ENCODE assay signal across 1 cellular context in genomic region chr21:45318556-45319341, GRCh38.
TF ChIP-seq lines count a peak whose summit lies in the region.

No MANE protein-coding gene starts in this region.

TF ChIP-seq in K562, 482 proteins besides CTCF, POLR2A, EP300 and RAD21 (continued from another document):
- no peak; the same call in 1 of the 2 replicates for TF ChIP-seq POLR2G (IDR thresholded peaks at IDR 0.05; ENCODE audit: low read depth, low read length)
- no peak for TF ChIP-seq ZNF551 (CRISPR knock-in tag; IDR thresholded peaks at IDR 0.05)
- no peak for TF ChIP-seq SP1 (CRISPR knock-in tag; IDR thresholded peaks at IDR 0.05)
- no peak for TF ChIP-seq ILK (tag; IDR thresholded peaks at IDR 0.05; ENCODE audit: borderline replicate concordance, low read depth)
- TF ChIP-seq HMGN3 (IDR thresholded peaks at IDR 0.05; ENCODE audit: borderline replicate concordance, extremely low read depth, insufficient read length, low read depth, low read length): peak; percentile 48
- TF ChIP-seq SMARCE1 (IDR thresholded peaks at IDR 0.05): 0 out of 2 replicates have a peak, but pooled peaks have one; percentile 30
- no peak for TF ChIP-seq ARID3A (IDR thresholded peaks at IDR 0.05; ENCODE audit: borderline replicate concordance, low read depth, low read length)
- TF ChIP-seq TARDBP (IDR thresholded peaks at IDR 0.05): peak; percentile 86
- TF ChIP-seq NR1H2 (CRISPR knock-in tag; IDR thresholded peaks at IDR 0.05): no peak
- TF ChIP-seq TEAD1 (CRISPR knock-in tag; IDR thresholded peaks at IDR 0.05): no peak
- TF ChIP-seq, protein P1, sequence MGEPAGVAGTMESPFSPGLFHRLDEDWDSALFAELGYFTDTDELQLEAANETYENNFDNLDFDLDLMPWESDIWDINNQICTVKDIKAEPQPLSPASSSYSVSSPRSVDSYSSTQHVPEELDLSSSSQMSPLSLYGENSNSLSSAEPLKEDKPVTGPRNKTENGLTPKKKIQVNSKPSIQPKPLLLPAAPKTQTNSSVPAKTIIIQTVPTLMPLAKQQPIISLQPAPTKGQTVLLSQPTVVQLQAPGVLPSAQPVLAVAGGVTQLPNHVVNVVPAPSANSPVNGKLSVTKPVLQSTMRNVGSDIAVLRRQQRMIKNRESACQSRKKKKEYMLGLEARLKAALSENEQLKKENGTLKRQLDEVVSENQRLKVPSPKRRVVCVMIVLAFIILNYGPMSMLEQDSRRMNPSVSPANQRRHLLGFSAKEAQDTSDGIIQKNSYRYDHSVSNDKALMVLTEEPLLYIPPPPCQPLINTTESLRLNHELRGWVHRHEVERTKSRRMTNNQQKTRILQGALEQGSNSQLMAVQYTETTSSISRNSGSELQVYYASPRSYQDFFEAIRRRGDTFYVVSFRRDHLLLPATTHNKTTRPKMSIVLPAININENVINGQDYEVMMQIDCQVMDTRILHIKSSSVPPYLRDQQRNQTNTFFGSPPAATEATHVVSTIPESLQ (CRISPR knock-in tag; IDR thresholded peaks at IDR 0.05): no peak
- peak; percentile 36 for TF ChIP-seq ZFP36 (IDR thresholded peaks at IDR 0.05; ENCODE audit: low read depth, low read length, partially characterized antibody)
- peak; percentile 63 to 71 for TF ChIP-seq NRF1 (conservative IDR thresholded peaks at IDR 0.05 in 1 of 2, IDR thresholded peaks at IDR 0.05 in 1 of 2)
- TF ChIP-seq JUND (IDR thresholded peaks at IDR 0.05; ENCODE audit: borderline replicate concordance, low read depth, low read length): peak; percentile 88
- TF ChIP-seq JUND (tag; IDR thresholded peaks at IDR 0.05; ENCODE audit: borderline replicate concordance, low read depth, low read length): peak; percentile 85; the same call in 1 of the 3 replicates
- 0 out of 2 replicates have a peak, but pooled peaks have one; percentile 27 for TF ChIP-seq ZNF395 (CRISPR knock-in tag; IDR thresholded peaks at IDR 0.05)
- TF ChIP-seq SMARCA4 (IDR thresholded peaks at IDR 0.05): 0 out of 2 replicates have a peak, but pooled peaks have one; percentile 24
- no peak for TF ChIP-seq CC2D1A (IDR thresholded peaks at IDR 0.05)
- peak in 1 of 2 experiments; percentile 69; a peak in 1 of 4 replicates for TF ChIP-seq HDAC1 (IDR thresholded peaks at IDR 0.05)
- TF ChIP-seq, protein P2, sequence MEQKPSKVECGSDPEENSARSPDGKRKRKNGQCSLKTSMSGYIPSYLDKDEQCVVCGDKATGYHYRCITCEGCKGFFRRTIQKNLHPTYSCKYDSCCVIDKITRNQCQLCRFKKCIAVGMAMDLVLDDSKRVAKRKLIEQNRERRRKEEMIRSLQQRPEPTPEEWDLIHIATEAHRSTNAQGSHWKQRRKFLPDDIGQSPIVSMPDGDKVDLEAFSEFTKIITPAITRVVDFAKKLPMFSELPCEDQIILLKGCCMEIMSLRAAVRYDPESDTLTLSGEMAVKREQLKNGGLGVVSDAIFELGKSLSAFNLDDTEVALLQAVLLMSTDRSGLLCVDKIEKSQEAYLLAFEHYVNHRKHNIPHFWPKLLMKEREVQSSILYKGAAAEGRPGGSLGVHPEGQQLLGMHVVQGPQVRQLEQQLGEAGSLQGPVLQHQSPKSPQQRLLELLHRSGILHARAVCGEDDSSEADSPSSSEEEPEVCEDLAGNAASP (IDR thresholded peaks at IDR 0.05): no peak
- peak; percentile 13; the same call in 1 of the 2 replicates for TF ChIP-seq USF2 (CRISPR knock-in tag; IDR thresholded peaks at IDR 0.05)
- peak; percentile 77; the same call in 1 of the 2 replicates for TF ChIP-seq CTBP1 (IDR thresholded peaks at IDR 0.05; ENCODE audit: borderline replicate concordance)
- peak; percentile 93 for TF ChIP-seq FOSL1 (tag; conservative IDR thresholded peaks at IDR 0.05)
- peak; percentile 11; the same call in 1 of the 2 replicates for TF ChIP-seq CXXC5 (CRISPR knock-in tag; IDR thresholded peaks at IDR 0.05)
- TF ChIP-seq ETV1 (tag; conservative IDR thresholded peaks at IDR 0.05; ENCODE audit: low read depth): peak; percentile 56; the same call in 1 of the 2 replicates
- TF ChIP-seq CAMTA2 (CRISPR knock-in tag; conservative IDR thresholded peaks at IDR 0.05): no peak
- TF ChIP-seq IRF2 (CRISPR knock-in tag; IDR thresholded peaks at IDR 0.05): no peak
- TF ChIP-seq NCOA2 (IDR thresholded peaks at IDR 0.05; ENCODE audit: partially characterized antibody in 2 of 2): no peak
- peak; percentile 51; the same call in 1 of the 2 replicates for TF ChIP-seq DPF2 (IDR thresholded peaks at IDR 0.05)
- TF ChIP-seq THAP7 (CRISPR knock-in tag; IDR thresholded peaks at IDR 0.05): no peak
- TF ChIP-seq FOXK2 (conservative IDR thresholded peaks at IDR 0.05 in 1 of 2, IDR thresholded peaks at IDR 0.05 in 1 of 2; ENCODE audit: low read depth in 2 of 2): peak; percentile 14 to 24; a peak in 1 of 4 replicates
- peak; percentile 64 for TF ChIP-seq ZFX (CRISPR knock-in tag; IDR thresholded peaks at IDR 0.05)
- no peak for TF ChIP-seq POLR2H (tag; IDR thresholded peaks at IDR 0.05; ENCODE audit: low read depth)
- no peak for TF ChIP-seq SETDB1 (IDR thresholded peaks at IDR 0.05; ENCODE audit: low read length)
- TF ChIP-seq RBM22 (IDR thresholded peaks at IDR 0.05; ENCODE audit: low read depth, low read length, poor library complexity, severe bottlenecking): no peak
- no peak for TF ChIP-seq ZNF217 (CRISPR knock-in tag; IDR thresholded peaks at IDR 0.05)
- no peak for TF ChIP-seq HNRNPLL (IDR thresholded peaks at IDR 0.05; ENCODE audit: low read depth, low read length, poor library complexity, severe bottlenecking)
- no peak for TF ChIP-seq MLLT1 (IDR thresholded peaks at IDR 0.05)
- no peak for TF ChIP-seq HDAC3 (IDR thresholded peaks at IDR 0.05; ENCODE audit: borderline replicate concordance, partially characterized antibody)
- TF ChIP-seq USF1 (CRISPR knock-in tag; IDR thresholded peaks at IDR 0.05): peak; percentile 50
- no peak for TF ChIP-seq IFI16 (CRISPR knock-in tag; IDR thresholded peaks at IDR 0.05)
- no peak for TF ChIP-seq ZNF431 (CRISPR knock-in tag; IDR thresholded peaks at IDR 0.05)
- TF ChIP-seq HDGF (IDR thresholded peaks at IDR 0.05): 0 out of 2 replicates have a peak, but pooled peaks have one; percentile 75
- no peak for TF ChIP-seq TAF9B (IDR thresholded peaks at IDR 0.05; ENCODE audit: partially characterized antibody)
- TF ChIP-seq SIX5 (IDR thresholded peaks at IDR 0.05; ENCODE audit: borderline replicate concordance in 1 of 2, insufficient read depth in 1 of 2, low read depth in 1 of 2, low read length in 2 of 2): no peak
- no peak for TF ChIP-seq GABPB2 (CRISPR knock-in tag; conservative IDR thresholded peaks at IDR 0.05)
- TF ChIP-seq NCOR1 (IDR thresholded peaks at IDR 0.05): no peak
- no peak for TF ChIP-seq HEY1 (CRISPR knock-in tag; IDR thresholded peaks at IDR 0.05; ENCODE audit: borderline replicate concordance)
- no peak for TF ChIP-seq SMC3 (conservative IDR thresholded peaks at IDR 0.05; ENCODE audit: insufficient read depth, low read depth, low read length)
- 0 out of 2 replicates have a peak, but pooled peaks have one; percentile 31 for TF ChIP-seq RUNX1 (IDR thresholded peaks at IDR 0.05; ENCODE audit: low read depth)
- no peak for TF ChIP-seq ZNF830 (CRISPR knock-in tag; IDR thresholded peaks at IDR 0.05)
- TF ChIP-seq ZNF354B (CRISPR knock-in tag; IDR thresholded peaks at IDR 0.05): no peak
- no peak for TF ChIP-seq MAFG (tag; conservative IDR thresholded peaks at IDR 0.05)
- peak; percentile 79 for TF ChIP-seq ESRRA (IDR thresholded peaks at IDR 0.05; ENCODE audit: borderline replicate concordance, low read depth)
- TF ChIP-seq BRD9 (IDR thresholded peaks at IDR 0.05; ENCODE audit: low read depth, partially characterized antibody): no peak
- no peak for TF ChIP-seq NFIX (CRISPR knock-in tag; IDR thresholded peaks at IDR 0.05; ENCODE audit: low read depth)
- TF ChIP-seq, protein P3, sequence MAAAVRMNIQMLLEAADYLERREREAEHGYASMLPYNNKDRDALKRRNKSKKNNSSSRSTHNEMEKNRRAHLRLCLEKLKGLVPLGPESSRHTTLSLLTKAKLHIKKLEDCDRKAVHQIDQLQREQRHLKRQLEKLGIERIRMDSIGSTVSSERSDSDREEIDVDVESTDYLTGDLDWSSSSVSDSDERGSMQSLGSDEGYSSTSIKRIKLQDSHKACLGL (CRISPR knock-in tag; IDR thresholded peaks at IDR 0.05; ENCODE audit: borderline replicate concordance, poor library complexity, severe bottlenecking): no peak
- TF ChIP-seq TCF3 (CRISPR knock-in tag; IDR thresholded peaks at IDR 0.05): no peak
- TF ChIP-seq, protein P4, sequence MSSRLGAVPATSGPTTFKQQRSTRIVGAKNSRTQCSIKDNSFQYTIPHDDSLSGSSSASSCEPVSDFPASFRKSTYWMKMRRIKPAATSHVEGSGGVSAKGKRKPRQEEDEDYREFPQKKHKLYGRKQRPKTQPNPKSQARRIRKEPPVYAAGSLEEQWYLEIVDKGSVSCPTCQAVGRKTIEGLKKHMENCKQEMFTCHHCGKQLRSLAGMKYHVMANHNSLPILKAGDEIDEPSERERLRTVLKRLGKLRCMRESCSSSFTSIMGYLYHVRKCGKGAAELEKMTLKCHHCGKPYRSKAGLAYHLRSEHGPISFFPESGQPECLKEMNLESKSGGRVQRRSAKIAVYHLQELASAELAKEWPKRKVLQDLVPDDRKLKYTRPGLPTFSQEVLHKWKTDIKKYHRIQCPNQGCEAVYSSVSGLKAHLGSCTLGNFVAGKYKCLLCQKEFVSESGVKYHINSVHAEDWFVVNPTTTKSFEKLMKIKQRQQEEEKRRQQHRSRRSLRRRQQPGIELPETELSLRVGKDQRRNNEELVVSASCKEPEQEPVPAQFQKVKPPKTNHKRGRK (tag; IDR thresholded peaks at IDR 0.05): no peak
- peak; percentile 88 for TF ChIP-seq JUN (IDR thresholded peaks at IDR 0.05; ENCODE audit: borderline replicate concordance, low read depth, low read length)
- TF ChIP-seq JUN (CRISPR knock-in tag; IDR thresholded peaks at IDR 0.05; ENCODE audit: borderline replicate concordance): no peak
